Comparison of ENCODE assay signal across 24 cellular contexts in genomic region chr18:49101230-49101629, GRCh38.
"Had no signal": no experiment of that assay in that cellular context is flagged by ENCODE, and none has a peak within 500 bp of the region (broad histone marks: within the 10 kb centered on the region; RNA-seq: fewer than 3 reads in every experiment).

No MANE protein-coding gene starts in this region.

- ATAC-seq: activated CD4-positive, alpha-beta T cell treated with anti-CD3 and anti-CD28 coated beads for 36 hours; activated CD8-positive, alpha-beta memory T cell treated with anti-CD3 and anti-CD28 coated beads, Interleukin-2, amount 10 ng/mL, durations not matched to agents 7 days and 5 days; activated CD8-positive, alpha-beta T cell treated with anti-CD3 and anti-CD28 coated beads, Interleukin-2, amount 10 ng/mL, durations not matched to agents 7 days and 5 days; activated naive CD4-positive, alpha-beta T cell treated with anti-CD3 and anti-CD28 coated beads, Interleukin-2, amount 50 U/mL, for 72 hours; esophagus mucosa; heart right ventricle; left lung; lower lobe of right lung; natural killer cell; right cardiac atrium had no signal

- H2AFZ ChIP-seq: neural progenitor cell had no signal

- H3K27me3 ChIP-seq: heart right ventricle, left lung, neural progenitor cell, transverse colon had no signal

- H3K9me3 ChIP-seq: left lung, lower lobe of right lung, transverse colon had no signal

- H3K27ac ChIP-seq: heart right ventricle, left lung, lower lobe of right lung, neural progenitor cell, transverse colon had no signal

- H3K36me3 ChIP-seq: left lung, lower lobe of right lung, neural progenitor cell, transverse colon had no signal

- H3K4me2 ChIP-seq: neural progenitor cell had no signal

- H3K4me3 ChIP-seq: heart right ventricle, left lung, lower lobe of right lung, neural progenitor cell, transverse colon had no signal

- DNase-seq: activated CD4-positive, alpha-beta T cell treated with anti-CD3 and anti-CD28 coated beads for 36 hours; activated CD4-positive, CD25-positive, alpha-beta regulatory T cell; activated CD8-positive, alpha-beta memory T cell treated with anti-CD3 and anti-CD28 coated beads, Interleukin-2, amount 10 ng/mL, durations not matched to agents 7 days and 5 days; activated CD8-positive, alpha-beta T cell treated with anti-CD3 and anti-CD28 coated beads, Interleukin-2, amount 10 ng/mL, durations not matched to agents 7 days and 5 days; activated naive CD4-positive, alpha-beta T cell; activated T-cell treated with anti-CD3 and anti-CD28 coated beads, Interleukin-2, amount 50 U/mL, for 48 hours; anterior cingulate cortex; endodermal cell; foreskin fibroblast; heart right ventricle; kidney glomerular epithelial cell; left lung; lower lobe of right lung; mesenchymal stem cell; natural killer cell; occipital lobe; right cardiac atrium; stimulated activated CD4-positive, alpha-beta T cell treated with anti-CD3 and anti-CD28 coated beads, Interleukin-2, amount 100 ng/mL, for 48 hours; stimulated activated naive CD4-positive, alpha-beta T cell treated with Interleukin-2 at 50 U/mL for 16 hours; transverse colon had no signal

- FAIRE-seq: bronchial epithelial cell had no signal

- H3K9ac ChIP-seq: neural progenitor cell had no signal

- H3K4me1 ChIP-seq: left lung, lower lobe of right lung, transverse colon had no signal
